In genomic region chr20:37693629-37694626, GRCh38 we compare ENCODE assay signal across 8 cellular contexts. TPM values are rescaled to one million over a fixed set of nuclear protein-coding genes. Genes with fewer than 3 reads are reported as not detected.
DNase-seq lines count a peak whose midpoint lies in the region; ATAC-seq and TF ChIP-seq lines count a peak whose summit lies in the region.

Gene CTNNBL1, plus strand, starts transcription at chr20:37694030. Its CDS starts 93 bp downstream, at chr20:37694123.

- H3K27me3 ChIP-seq in adrenal gland (no peaks in the 10 kb centered on the region), upper lobe of right lung (no peaks in the 10 kb centered on the region)

- H3K4me1 ChIP-seq in adrenal gland (replicated peaks in 1 of 2) = peaks cover 4 to 23% of the 10 kb centered on the region in 2 donors
- H3K4me1 ChIP-seq in upper lobe of right lung = peaks cover 15% of the 10 kb centered on the region

- ATAC-seq in HG02884 (IDR thresholded peaks at IDR 0.05; ENCODE audit: unreplicated experiment) = peak; percentile 71
- ATAC-seq in left cardiac atrium = peak; percentile 99
- peak; percentile 100 for ATAC-seq in upper lobe of right lung

- H3K4me3 ChIP-seq in adrenal gland (peak within 1 kb of the TSS in 3 of 4 donors; percentile 47 to 91 (median 88)), upper lobe of right lung (peak within 1 kb of the TSS; percentile 83)

- H3K9me3 ChIP-seq in adrenal gland (replicated peaks in 1 of 3) (no peaks in the 10 kb centered on the region), upper lobe of right lung (no peaks in the 10 kb centered on the region)

- no peaks in the 10 kb centered on the region for H3K36me3 ChIP-seq in adrenal gland (replicated peaks in 1 of 2)
- no peaks in the 10 kb centered on the region for H3K36me3 ChIP-seq in upper lobe of right lung

- peak within 1 kb of the TSS; percentile 99 for H3K4me3 Mint-ChIP-seq in progenitor cell of endocrine pancreas (ENCODE audit: low read depth)

- H3K4me1 Mint-ChIP-seq in progenitor cell of endocrine pancreas (ENCODE audit: low read depth) = peaks cover 6% of the 10 kb centered on the region

- intact Hi-C loops in T-helper 1 cell treated with Interleukin-12 subunit alpha and Interleukin-12 subunit beta and Interleukin-4 antibody, amounts not matched to agents 30 ng/mL and 1 ng/mL, for 36 hours (cut with micrococcal nuclease) = loop anchor here (1.0 to 5.0 kb wide), 9 partner anchors 166 to 1053 kb away; partner anchors contain the start of genes ACTR5, MANBAL, RALGAPB and RPRD1B
- intact Hi-C loops in adrenal gland (cut with DNase I) (loop anchor here in 1 of 2 donors (10.0 kb wide), 1 partner anchor 341 kb away; the partner anchor contains the start of genes RPRD1B and TTI1), left cardiac atrium (cut with DNase I) (no loop called here), upper lobe of right lung (cut with DNase I) (no loop called here)

- DNase-seq in GM13977 (ENCODE audit: low spot score) (peak; percentile 91), NCI-H1694 (lab: John Stamatoyannopoulos, UW) (peak; percentile 91), adrenal gland (peak; percentile 97 to 98 (median 98)), left cardiac atrium (peak; percentile 99), progenitor cell of endocrine pancreas (ENCODE audit: low spot score, unreplicated experiment) (peak; percentile 94), upper lobe of right lung (peak; percentile 99)

- no peak for TF ChIP-seq CTCF in GM13977 (IDR thresholded peaks at IDR 0.05; ENCODE audit: extremely low read depth, insufficient read depth, missing control alignments)
- peak in 1 of 6 experiments; percentile 12 for TF ChIP-seq CTCF in adrenal gland (IDR thresholded peaks at IDR 0.05)
- TF ChIP-seq CTCF in progenitor cell of endocrine pancreas (IDR thresholded peaks at IDR 0.05; ENCODE audit: unreplicated experiment) = no peak
- peak; percentile 13 for TF ChIP-seq CTCF in upper lobe of right lung (IDR thresholded peaks at IDR 0.05)

- peak; percentile 55 to 66 for TF ChIP-seq POLR2A in adrenal gland (IDR thresholded peaks at IDR 0.05)

- H3K27me3 Mint-ChIP-seq in progenitor cell of endocrine pancreas = peaks cover 16% of the 10 kb centered on the region

- H3K36me3 Mint-ChIP-seq in progenitor cell of endocrine pancreas (ENCODE audit: insufficient read depth) = peaks cover 1% of the 10 kb centered on the region

- in situ Hi-C loops in GM13977 (cut with MboI; ENCODE audit: low pct_unique_long_range_greater_than_20kb, low sequenced_read_pairs, unreplicated experiment) = no loop called here

- peak within 1 kb of the TSS; percentile 81 for H3K27ac Mint-ChIP-seq in progenitor cell of endocrine pancreas

- H3K27ac ChIP-seq in adrenal gland (peak within 1 kb of the TSS in 3 of 5 donors; percentile 16 to 68 (median 43)), upper lobe of right lung (peak within 1 kb of the TSS; percentile 44)

- WGBS in adrenal gland, 4 donors = 0 to 2% (median 0%) methylated on average over 27 to 54 of the region's 54 CpGs

- H3K9me3 Mint-ChIP-seq in progenitor cell of endocrine pancreas (ENCODE audit: low read depth) = no peaks in the 10 kb centered on the region

RNA-seq across cellular contexts. Expression of gene CTNNBL1, which starts in this region (rescaled TPM):
- 80.0 and 85.2 TPM in 2 replicates for total RNA-seq in T-helper 1 cell treated with Interleukin-12 subunit alpha and Interleukin-12 subunit beta and Interleukin-4 antibody, amounts not matched to agents 30 ng/mL and 1 ng/mL, for 36 hours
- total RNA-seq in adrenal gland (10 to 100 TPM in 7 of 8 donors, 1 to 10 TPM in 1; 5.5 to 50.7 (median 31.5) TPM), left cardiac atrium (10 to 100 TPM; 49.8 to 58.6 TPM), progenitor cell of endocrine pancreas (52.6 and 60.4 TPM in 2 replicates), upper lobe of right lung (52.8 TPM)
- polyA plus RNA-seq in adrenal gland = 10 to 100 TPM; 36.5 to 75.5 (median 56.5) TPM

Comparison
In these comparisons a context has a peak if more than half of its experiments do, and no peak if none do; other contexts are left out.
1. Peak in every context shown above with its lines: DNase-seq, ATAC-seq, H3K4me3 ChIP-seq and H3K27ac ChIP-seq.